In the genomic region with DNA sequence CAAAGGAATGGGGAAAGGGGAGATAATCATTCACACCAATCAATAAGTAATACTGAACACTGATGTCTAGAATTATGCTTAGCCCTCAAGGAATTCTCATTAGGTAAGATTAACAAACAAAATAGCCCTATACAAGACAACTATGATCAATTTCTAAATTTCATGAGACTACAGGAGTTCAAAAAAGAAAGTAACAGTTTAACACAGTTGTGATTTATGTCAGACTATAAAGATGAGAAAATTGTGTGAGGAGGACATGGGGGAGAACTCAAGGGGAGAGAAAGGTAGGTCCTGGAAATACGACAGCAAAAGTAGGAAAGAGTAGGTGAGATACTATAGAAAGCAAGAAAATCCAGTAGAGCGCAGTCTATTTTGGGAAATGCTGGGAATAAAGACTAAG, we compare ENCODE assay signal across 23 cellular contexts.
"Had no signal": no experiment of that assay in that cellular context is flagged by ENCODE, and none has a peak within 500 bp of the region (broad histone marks: within the 10 kb centered on the region; RNA-seq: fewer than 3 reads in every experiment).

No MANE protein-coding gene starts in this region.

- DNase-seq: activated CD4-positive, alpha-beta memory T cell treated with anti-CD3 and anti-CD28 coated beads, Interleukin-2, amount 10 ng/mL, durations not matched to agents 7 days and 5 days; activated CD4-positive, alpha-beta T cell treated with anti-CD3 and anti-CD28 coated beads, Interleukin-2, amount 10 ng/mL, durations not matched to agents 24 days and 14 days; activated gamma-delta T cell treated with Interleukin-2 at 50 U/mL for 16 hours; amniotic stem cell; cerebellar nuclear complex; cortex of kidney; head of caudate nucleus; hypothalamus; mesenchymal stem cell; retina; stimulated activated CD4-positive, alpha-beta T cell treated with anti-CD3 and anti-CD28 coated beads, Interleukin-2, amount 100 ng/mL, for 48 hours; stimulated activated naive CD4-positive, alpha-beta T cell; T-helper 2 cell had no signal

- H3K36me3 ChIP-seq: breast epithelium, gastroesophageal sphincter, thoracic aorta, vagina had no signal

- ATAC-seq: activated CD4-positive, CD25-positive, alpha-beta regulatory T cell treated with anti-CD3 and anti-CD28 coated beads, Interleukin-2, amount 50 U/mL, for 24 hours; gastroesophageal sphincter had no signal

- H3K4me1 ChIP-seq: breast epithelium had no signal

- FAIRE-seq: islet of Langerhans had no signal

- H3K27me3 ChIP-seq: breast epithelium, gastroesophageal sphincter, vagina had no signal

- H3K27ac Mint-ChIP-seq: activated CD4-positive, alpha-beta memory T cell treated with anti-CD3 and anti-CD28 coated beads, Interleukin-2, amount 10 ng/mL, durations not matched to agents 7 days and 5 days; activated CD4-positive, alpha-beta T cell treated with anti-CD3 and anti-CD28 coated beads, Interleukin-2, amount 10 ng/mL, durations not matched to agents 24 days and 14 days; activated naive CD8-positive, alpha-beta T cell; activated T-helper 1 cell treated with anti-CD3 and anti-CD28 coated beads, Interleukin-12 subunit alpha, Interleukin-12 subunit beta, Interleukin-2, Interleukin-4 antibody, amounts not matched to agents 30 ng/mL and 10 ng/mL and 1 ng/mL, durations not matched to agents 14 hours and 24 hours and 36 hours; type B pancreatic cell had no signal

- H3K9me3 ChIP-seq: breast epithelium, gastroesophageal sphincter, thoracic aorta, vagina had no signal

- H3K27me3 Mint-ChIP-seq: activated CD4-positive, alpha-beta memory T cell treated with anti-CD3 and anti-CD28 coated beads, Interleukin-2, amount 10 ng/mL, durations not matched to agents 7 days and 5 days; activated CD4-positive, alpha-beta T cell treated with anti-CD3 and anti-CD28 coated beads, Interleukin-2, amount 10 ng/mL, durations not matched to agents 24 days and 14 days; activated naive CD8-positive, alpha-beta T cell; type B pancreatic cell had no signal

- H3K4me3 ChIP-seq: breast epithelium, gastroesophageal sphincter, thoracic aorta, vagina had no signal

- H3K27ac ChIP-seq: breast epithelium, epithelial cell of prostate, gastroesophageal sphincter, thoracic aorta, vagina had no signal

- H3K4me3 Mint-ChIP-seq: activated CD4-positive, alpha-beta memory T cell treated with anti-CD3 and anti-CD28 coated beads, Interleukin-2, amount 10 ng/mL, durations not matched to agents 7 days and 5 days; activated CD4-positive, alpha-beta T cell treated with anti-CD3 and anti-CD28 coated beads, Interleukin-2, amount 10 ng/mL, durations not matched to agents 24 days and 14 days; activated naive CD8-positive, alpha-beta T cell; activated T-helper 1 cell treated with anti-CD3 and anti-CD28 coated beads, Interleukin-12 subunit alpha, Interleukin-12 subunit beta, Interleukin-2, Interleukin-4 antibody, amounts not matched to agents 30 ng/mL and 10 ng/mL and 1 ng/mL, durations not matched to agents 14 hours and 24 hours and 36 hours; type B pancreatic cell had no signal
